In the genomic region with DNA sequence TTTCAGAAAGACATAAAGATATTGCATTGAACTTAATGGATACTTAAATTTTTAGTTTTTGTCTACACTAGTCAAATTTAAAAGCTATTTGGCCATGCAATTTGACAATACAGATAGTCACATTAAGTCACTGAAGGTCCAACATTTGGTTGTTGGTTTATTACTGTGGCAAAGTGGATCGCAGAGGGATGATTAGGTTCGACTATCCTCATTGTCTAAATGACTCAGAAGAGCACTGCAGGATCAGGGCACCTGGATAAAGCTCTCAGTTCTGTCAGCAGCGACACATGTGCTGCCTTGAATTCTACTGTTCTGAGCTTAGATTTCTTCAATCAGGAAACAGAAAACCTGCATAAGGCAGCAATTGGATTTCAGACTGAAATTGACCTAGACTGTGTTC, we compare ENCODE assay signal across 25 cellular contexts.
A peak's percentile ranks its signal among the peaks of the same experiment; 100 is the strongest.
DNase-seq lines count a peak whose midpoint lies in the region; ATAC-seq and TF ChIP-seq lines count a peak whose summit lies in the region.
"Had no signal": no experiment of that assay in that cellular context is flagged by ENCODE, and none has a peak within 500 bp of the region (broad histone marks: within the 10 kb centered on the region; RNA-seq: fewer than 3 reads in every experiment).

No MANE protein-coding gene starts in this region.

- POLR2A ChIA-PET in HEK293T (lab: Yijun Ruan, JAX): no interaction called here

- TF ChIP-seq EP300 in sigmoid colon (IDR thresholded peaks at IDR 0.05): no peak

- H3K4me1 ChIP-seq in left ventricle myocardium inferior (no peaks in the 10 kb centered on the region), esophagus squamous epithelium (peaks cover 0 to 8% (median 0%) of the 10 kb centered on the region in 3 donors), sigmoid colon (peaks cover 0 to 38% (median 2%) of the 10 kb centered on the region in 4 donors)
- H3K4me1 ChIP-seq: body of pancreas, tibial nerve had no signal

- TF ChIP-seq POLR2A in esophagus squamous epithelium (IDR thresholded peaks at IDR 0.05) (no peak), sigmoid colon (IDR thresholded peaks at IDR 0.05) (no peak)

- ATAC-seq in left cardiac atrium (no peak), HG02642 (IDR thresholded peaks at IDR 0.05; ENCODE audit: poor library complexity, unreplicated experiment) (no peak), GM18520 (IDR thresholded peaks at IDR 0.05; ENCODE audit: unreplicated experiment) (no peak)
- ATAC-seq: body of pancreas; PC-3; stimulated activated naive CD8-positive, alpha-beta T cell treated with anti-CD3 and anti-CD28 coated beads, Interleukin-15, amount 100 ng/mL, for 72 hours had no signal

- H3K4me3 ChIP-seq in left ventricle myocardium inferior (no peak overlapping the region), esophagus squamous epithelium (no peak overlapping the region), sigmoid colon (no peak overlapping the region)
- H3K4me3 ChIP-seq: body of pancreas, hepatocyte, ovary, tibial nerve had no signal

- H3K36me3 ChIP-seq in left ventricle myocardium inferior: no peaks in the 10 kb centered on the region
- H3K36me3 ChIP-seq in esophagus squamous epithelium: no peaks in the 10 kb centered on the region
- no peaks in the 10 kb centered on the region for H3K36me3 ChIP-seq in sigmoid colon
- H3K36me3 ChIP-seq: ovary, tibial nerve had no signal

- H3K27me3 ChIP-seq in left ventricle myocardium inferior (ENCODE audit: low read depth) (peaks cover 6% of the 10 kb centered on the region), esophagus squamous epithelium (no peaks in the 10 kb centered on the region), sigmoid colon (no peaks in the 10 kb centered on the region)
- H3K27me3 ChIP-seq: body of pancreas, hepatocyte, ovary, tibial nerve had no signal

- peak overlapping the region; percentile 23 for H3K27ac ChIP-seq in left ventricle myocardium inferior (replicated peaks)
- H3K27ac ChIP-seq in esophagus squamous epithelium: peak overlapping the region in 3 of 4 donors; percentile 18 to 57 (median 19)
- peak overlapping the region; percentile 50 to 86 (median 72) for H3K27ac ChIP-seq in sigmoid colon
- H3K27ac ChIP-seq: body of pancreas, hepatocyte, ovary had no signal

- DNase-seq in left ventricle myocardium inferior: no peak
- no peak for DNase-seq in left cardiac atrium
- DNase-seq in esophagus squamous epithelium (lab: John Stamatoyannopoulos, UW): no peak
- DNase-seq in sigmoid colon: no peak
- no peak for DNase-seq in AML-193 (lab: John Stamatoyannopoulos, UW)
- no peak for DNase-seq in HEK293T (ENCODE audit: extremely low spot score)
- DNase-seq: activated CD4-positive, alpha-beta memory T cell treated with anti-CD3 and anti-CD28 coated beads for 36 hours; activated CD4-positive, alpha-beta T cell treated with anti-CD3 and anti-CD28 coated beads for 1 hour; activated CD8-positive, alpha-beta memory T cell treated with anti-CD3 and anti-CD28 coated beads, Interleukin-2, amount 50 U/mL, for 4 hours; activated naive CD4-positive, alpha-beta T cell treated with Interleukin-2 at 50 U/mL for 16 hours; CD4-positive, CD25-positive, alpha-beta regulatory T cell; cerebellar nuclear complex; DMS79 treated with DMSO at 0.1 percent for 48 hours; NCI-H1105 treated with DMSO at 0.1 percent for 48 hours; NCI-H1930; NCI-H524 treated with DMSO at 0.1 percent for 48 hours; ovary; stimulated activated CD4-positive, alpha-beta T cell treated with anti-CD3 and anti-CD28 coated beads, Interleukin-1b, Interleukin-23, amount 100 ng/mL, for 48 hours; stimulated activated naive CD8-positive, alpha-beta T cell treated with anti-CD3 and anti-CD28 coated beads, Interleukin-15, amount 100 ng/mL, for 72 hours had no signal

- CTCF ChIA-PET in HEK293T (lab: Yijun Ruan, JAX): no interaction called here

- intact Hi-C loops in left ventricle myocardium inferior (cut with micrococcal nuclease): no loop called here
- intact Hi-C loops in left cardiac atrium (cut with DNase I): no loop called here
- intact Hi-C loops in esophagus squamous epithelium (cut with DNase I): no loop called here
- intact Hi-C loops in sigmoid colon (cut with DNase I): no loop called here

- TF ChIP-seq CTCF in left ventricle myocardium inferior (IDR thresholded peaks at IDR 0.05; ENCODE audit: borderline replicate concordance): no peak
- TF ChIP-seq CTCF in esophagus squamous epithelium (IDR thresholded peaks at IDR 0.05): no peak
- TF ChIP-seq CTCF in sigmoid colon (IDR thresholded peaks at IDR 0.05): no peak

- H3K9me3 ChIP-seq in left ventricle myocardium inferior (replicated peaks): no peaks in the 10 kb centered on the region
- no peaks in the 10 kb centered on the region for H3K9me3 ChIP-seq in esophagus squamous epithelium
- H3K9me3 ChIP-seq in sigmoid colon: no peaks in the 10 kb centered on the region
- H3K9me3 ChIP-seq: body of pancreas, ovary, tibial nerve had no signal

- 68 to 80% methylated on average over 3 of the region's 3 CpGs for WGBS in esophagus squamous epithelium, 2 donors
- 80 to 86% methylated on average over 3 of the region's 3 CpGs for WGBS in sigmoid colon, 2 donors

TF ChIP-seq in HEK293T, 16 proteins besides CTCF, POLR2A, EP300 and RAD21:
- TF ChIP-seq, protein P1, sequence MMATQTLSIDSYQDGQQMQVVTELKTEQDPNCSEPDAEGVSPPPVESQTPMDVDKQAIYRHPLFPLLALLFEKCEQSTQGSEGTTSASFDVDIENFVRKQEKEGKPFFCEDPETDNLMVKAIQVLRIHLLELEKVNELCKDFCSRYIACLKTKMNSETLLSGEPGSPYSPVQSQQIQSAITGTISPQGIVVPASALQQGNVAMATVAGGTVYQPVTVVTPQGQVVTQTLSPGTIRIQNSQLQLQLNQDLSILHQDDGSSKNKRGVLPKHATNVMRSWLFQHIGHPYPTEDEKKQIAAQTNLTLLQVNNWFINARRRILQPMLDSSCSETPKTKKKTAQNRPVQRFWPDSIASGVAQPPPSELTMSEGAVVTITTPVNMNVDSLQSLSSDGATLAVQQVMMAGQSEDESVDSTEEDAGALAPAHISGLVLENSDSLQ (IDR thresholded peaks at IDR 0.05): no peak
- no peak for TF ChIP-seq LEF1 (IDR thresholded peaks at IDR 0.05; ENCODE audit: borderline replicate concordance)
- TF ChIP-seq HDGF (IDR thresholded peaks at IDR 0.05; ENCODE audit: borderline replicate concordance): no peak

Comparison
In these comparisons a context has a peak if more than half of its experiments do, and no peak if none do; other contexts are left out.
1. H3K27ac ChIP-seq: peak in every context shown above with its lines; median percentile 72 in sigmoid colon; 23 in left ventricle myocardium inferior; 19 in esophagus squamous epithelium.